Comparison of ENCODE assay signal across 13 cellular contexts in genomic region chr5:33649801-33650482, GRCh38.
DNase-seq lines count a peak whose midpoint lies in the region; ATAC-seq and TF ChIP-seq lines count a peak whose summit lies in the region.
"Had no signal": no experiment of that assay in that cellular context is flagged by ENCODE, and none has a peak within 500 bp of the region (broad histone marks: within the 10 kb centered on the region; RNA-seq: fewer than 3 reads in every experiment).

No MANE protein-coding gene starts in this region.

- DNase-seq in AG09319 (ENCODE audit: extremely low read depth, low read depth) (peak; percentile 50), M059J (ENCODE audit: low read depth) (peak; percentile 90), dedifferentiated amniotic fluid mesenchymal stem cell (ENCODE audit: extremely low spot score) (peak; percentile 78), medulla oblongata (ENCODE audit: extremely low spot score) (peak; percentile 7), mucosa of descending colon (no peak), NOMO-1 treated with DMSO at 0.1 percent for 48 hours (lab: John Stamatoyannopoulos, UW; ENCODE audit: unreplicated experiment) (no peak), hypothalamus (lab: John Stamatoyannopoulos, UW) (no peak)
- DNase-seq: heart left ventricle, KG1, midbrain, testis had no signal

- no peak overlapping the region for H3K4me3 ChIP-seq in mucosa of descending colon
- H3K4me3 ChIP-seq: heart left ventricle, testis had no signal

- TF ChIP-seq CTCF in AG09319 (IDR thresholded peaks at IDR 0.05; ENCODE audit: low read depth, low read length), result no peak
- TF ChIP-seq CTCF in mucosa of descending colon (IDR thresholded peaks at IDR 0.05), result no peak

- intact Hi-C loops in mucosa of descending colon (cut with DNase I, micrococcal nuclease), result no loop called here

- no peaks in the 10 kb centered on the region for H3K9me3 ChIP-seq in mucosa of descending colon
- H3K9me3 ChIP-seq: heart left ventricle, testis had no signal

- no peaks in the 10 kb centered on the region for H3K4me1 ChIP-seq in mucosa of descending colon (ENCODE audit: low read depth)
- H3K4me1 ChIP-seq: heart left ventricle, testis had no signal

- ATAC-seq in HG03280 (IDR thresholded peaks at IDR 0.05; ENCODE audit: unreplicated experiment) (no peak), mucosa of descending colon (no peak)
- ATAC-seq: activated CD4-positive, CD25-positive, alpha-beta regulatory T cell treated with anti-CD3 and anti-CD28 coated beads, Interleukin-2, amount 50 U/mL, for 24 hours; heart left ventricle had no signal

- no peaks in the 10 kb centered on the region for H3K36me3 ChIP-seq in mucosa of descending colon (ENCODE audit: low read depth)
- H3K36me3 ChIP-seq: heart left ventricle had no signal

Comparison
In these comparisons a context has a peak if more than half of its experiments do, and no peak if none do; other contexts are left out.
1. DNase-seq: peak in AG09319 (single experiment), M059J (single experiment), dedifferentiated amniotic fluid mesenchymal stem cell (single experiment) and medulla oblongata (single experiment); none in mucosa of descending colon (0 of 3), NOMO-1 treated with DMSO at 0.1 percent for 48 hours (single experiment) and hypothalamus (0 of 51).